In the genomic region with DNA sequence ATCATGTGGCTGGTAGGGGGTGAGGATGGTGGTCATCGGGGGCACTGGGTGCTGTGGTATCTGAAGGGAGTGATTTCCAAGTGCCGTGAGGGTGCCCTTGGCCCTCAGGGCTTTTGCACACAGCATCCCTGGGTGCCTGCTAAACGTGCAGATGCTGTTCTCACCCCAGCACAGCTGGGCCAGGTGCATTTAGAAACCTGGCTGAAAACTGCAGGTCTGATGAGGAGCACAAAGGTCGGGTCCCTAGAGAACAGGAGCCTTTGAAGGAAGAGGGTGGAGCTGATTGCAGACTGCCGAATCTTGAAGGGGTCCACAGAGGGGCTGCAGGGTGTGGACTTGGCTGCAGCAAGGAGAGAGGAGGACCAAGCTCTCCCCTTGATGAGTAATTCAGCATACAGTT, we compare ENCODE assay signal across 12 cellular contexts. TPM values are rescaled to one million over a fixed set of nuclear protein-coding genes. Genes with fewer than 3 reads are reported as not detected.
DNase-seq lines count a peak whose midpoint lies in the region; ATAC-seq and TF ChIP-seq lines count a peak whose summit lies in the region.
"Had no signal": no experiment of that assay in that cellular context is flagged by ENCODE, and none has a peak within 500 bp of the region (broad histone marks: within the 10 kb centered on the region; RNA-seq: fewer than 3 reads in every experiment).

No MANE protein-coding gene starts in this region.

- no peaks in the 10 kb centered on the region for H3K9me3 Mint-ChIP-seq in activated T-helper 17 cell treated with anti-CD3 and anti-CD28 coated beads, Interleukin-2, amount 50 U/mL, for 72 hours
- H3K9me3 Mint-ChIP-seq in naive thymus-derived CD4-positive, alpha-beta T cell, result peaks cover 0 to 1% (median 0%) of the 10 kb centered on the region in 11 donors
- H3K9me3 Mint-ChIP-seq: activated CD4-positive, alpha-beta memory T cell treated with anti-CD3 and anti-CD28 coated beads, Interleukin-2, amount 10 ng/mL, durations not matched to agents 7 days and 5 days had no signal

- peak overlapping the region; percentile 61 for H3K27ac Mint-ChIP-seq in activated T-helper 17 cell treated with anti-CD3 and anti-CD28 coated beads, Interleukin-2, amount 50 U/mL, for 72 hours
- H3K27ac Mint-ChIP-seq in naive thymus-derived CD4-positive, alpha-beta T cell, result peak overlapping the region in 7 of 9 donors; percentile 13 to 78 (median 59)
- H3K27ac Mint-ChIP-seq: activated CD4-positive, alpha-beta memory T cell treated with anti-CD3 and anti-CD28 coated beads, Interleukin-2, amount 10 ng/mL, durations not matched to agents 7 days and 5 days had no signal

- DNase-seq in heart right ventricle (no peak), Right ventricle myocardium superior (no peak), upper lobe of left lung (no peak), NCI-H2081 treated with DMSO at 0.1 percent for 48 hours (lab: John Stamatoyannopoulos, UW) (no peak)
- no peak for DNase-seq in naive thymus-derived CD4-positive, alpha-beta T cell
- no peak for DNase-seq in central memory CD4-positive, alpha-beta T cell
- no peak for DNase-seq in activated CD4-positive, alpha-beta T cell treated with anti-CD3 and anti-CD28 coated beads for 48 hours
- DNase-seq: activated CD4-positive, alpha-beta memory T cell treated with anti-CD3 and anti-CD28 coated beads, Interleukin-2, amount 10 ng/mL, durations not matched to agents 7 days and 5 days; activated gamma-delta T cell; DMS79; kidney glomerular epithelial cell had no signal

- no peak for ATAC-seq in heart right ventricle
- no peak for ATAC-seq in Right ventricle myocardium superior (ENCODE audit: poor library complexity)
- ATAC-seq in activated T-helper 17 cell treated with anti-CD3 and anti-CD28 coated beads, Interleukin-2, amount 50 U/mL, for 72 hours (replicated peaks), result no peak
- ATAC-seq in naive thymus-derived CD4-positive, alpha-beta T cell, result no peak
- no peak for ATAC-seq in upper lobe of left lung (ENCODE audit: low FRiP score in 2 of 2)

- TF ChIP-seq CTCF in heart right ventricle (IDR thresholded peaks at IDR 0.05), result no peak
- TF ChIP-seq CTCF in upper lobe of left lung (IDR thresholded peaks at IDR 0.05), result no peak

- no peaks in the 10 kb centered on the region for H3K36me3 ChIP-seq in heart right ventricle
- H3K36me3 ChIP-seq in naive thymus-derived CD4-positive, alpha-beta T cell (ENCODE audit: control insufficient read depth in 2 of 3, insufficient read depth in 3 of 3, low read length in 3 of 3), result no peaks in the 10 kb centered on the region
- H3K36me3 ChIP-seq in upper lobe of left lung, result no peaks in the 10 kb centered on the region

- H3K4me1 ChIP-seq in heart right ventricle (peaks cover 74 to 99% (median 96%) of the 10 kb centered on the region in 9 donors), upper lobe of left lung (peaks cover 74 to 99% (median 85%) of the 10 kb centered on the region in 4 donors)
- peaks cover 0 to 29% of the 10 kb centered on the region in 2 donors for H3K4me1 ChIP-seq in naive thymus-derived CD4-positive, alpha-beta T cell (ENCODE audit: control insufficient read depth in 2 of 2, insufficient read depth in 2 of 2, low read length in 2 of 2)

- H3K4me3 ChIP-seq in heart right ventricle (no peak overlapping the region), upper lobe of left lung (no peak overlapping the region)
- no peak overlapping the region for H3K4me3 ChIP-seq in naive thymus-derived CD4-positive, alpha-beta T cell (ENCODE audit: low read length)

- CTCF ChIA-PET in naive thymus-derived CD4-positive, alpha-beta T cell (lab: Charles Lee), result no interaction called here

- H3K27me3 Mint-ChIP-seq in activated T-helper 17 cell treated with anti-CD3 and anti-CD28 coated beads, Interleukin-2, amount 50 U/mL, for 72 hours, result no peaks in the 10 kb centered on the region
- H3K27me3 Mint-ChIP-seq in naive thymus-derived CD4-positive, alpha-beta T cell, result no peaks in the 10 kb centered on the region
- H3K27me3 Mint-ChIP-seq: activated CD4-positive, alpha-beta memory T cell treated with anti-CD3 and anti-CD28 coated beads, Interleukin-2, amount 10 ng/mL, durations not matched to agents 7 days and 5 days had no signal

- no peak overlapping the region for H3K4me3 Mint-ChIP-seq in activated T-helper 17 cell treated with anti-CD3 and anti-CD28 coated beads, Interleukin-2, amount 50 U/mL, for 72 hours
- peak overlapping the region in 4 of 10 donors; percentile 0 to 34 (median 28) for H3K4me3 Mint-ChIP-seq in naive thymus-derived CD4-positive, alpha-beta T cell
- H3K4me3 Mint-ChIP-seq: activated CD4-positive, alpha-beta memory T cell treated with anti-CD3 and anti-CD28 coated beads, Interleukin-2, amount 10 ng/mL, durations not matched to agents 7 days and 5 days had no signal

- H3K9me3 ChIP-seq in heart right ventricle (no peaks in the 10 kb centered on the region), upper lobe of left lung (no peaks in the 10 kb centered on the region)
- H3K9me3 ChIP-seq in naive thymus-derived CD4-positive, alpha-beta T cell (ENCODE audit: control insufficient read depth in 2 of 3, low read length in 3 of 3), result no peaks in the 10 kb centered on the region

- H3K27ac ChIP-seq in heart right ventricle (peak overlapping the region in 7 of 10 donors; percentile 12 to 87 (median 78)), upper lobe of left lung (peak overlapping the region in 3 of 4 donors; percentile 3 to 84 (median 72))
- H3K27ac ChIP-seq in naive thymus-derived CD4-positive, alpha-beta T cell (ENCODE audit: low read depth, low read length), result no peak overlapping the region

- 48 to 56% methylated on average over 5 of the region's 5 CpGs for WGBS in heart right ventricle, 2 donors
- 71 to 84% methylated on average over 4 to 5 of the region's 5 CpGs for WGBS in upper lobe of left lung, 2 donors

- TF ChIP-seq EP300 in upper lobe of left lung (IDR thresholded peaks at IDR 0.05), result no peak

- POLR2A ChIA-PET in naive thymus-derived CD4-positive, alpha-beta T cell (lab: Charles Lee), result interaction anchor here (0.6 kb wide), 1 partner anchor 120 kb away, joined by 3 read pairs; no protein-coding TSS in a partner anchor

- no peaks in the 10 kb centered on the region for H3K36me3 Mint-ChIP-seq in activated T-helper 17 cell treated with anti-CD3 and anti-CD28 coated beads, Interleukin-2, amount 50 U/mL, for 72 hours (ENCODE audit: low read depth)
- no peaks in the 10 kb centered on the region for H3K36me3 Mint-ChIP-seq in naive thymus-derived CD4-positive, alpha-beta T cell

- no peaks in the 10 kb centered on the region for H3K27me3 ChIP-seq in heart right ventricle
- H3K27me3 ChIP-seq in naive thymus-derived CD4-positive, alpha-beta T cell (ENCODE audit: control insufficient read depth in 2 of 2, insufficient read depth in 2 of 2, low read length in 2 of 2), result no peaks in the 10 kb centered on the region
- no peaks in the 10 kb centered on the region for H3K27me3 ChIP-seq in upper lobe of left lung

- H3K4me1 Mint-ChIP-seq in activated T-helper 17 cell treated with anti-CD3 and anti-CD28 coated beads, Interleukin-2, amount 50 U/mL, for 72 hours, result peaks cover 36% of the 10 kb centered on the region
- peaks cover 33 to 73% (median 60%) of the 10 kb centered on the region in 7 donors for H3K4me1 Mint-ChIP-seq in naive thymus-derived CD4-positive, alpha-beta T cell

- no peak for TF ChIP-seq POLR2A in upper lobe of left lung (IDR thresholded peaks at IDR 0.05)

- intact Hi-C loops in heart right ventricle (cut with DNase I), result no loop called here
- intact Hi-C loops in Right ventricle myocardium superior (cut with DNase I), result no loop called here
- intact Hi-C loops in naive thymus-derived CD4-positive, alpha-beta T cell (cut with micrococcal nuclease), result no loop called here

RNA-seq across cellular contexts. Expression of gene ZMIZ1, which starts 32.0 kb away (rescaled TPM):
- total RNA-seq in heart right ventricle (10 to 100 TPM; 40.4 to 61.5 (median 50.8) TPM), Right ventricle myocardium superior (44.8 TPM), upper lobe of left lung (10 to 100 TPM; 51.0 to 99.2 (median 91.8) TPM)
- polyA plus RNA-seq in heart right ventricle, result 10 to 100 TPM; 24.2 to 26.8 TPM
- total RNA-seq in activated T-helper 17 cell treated with anti-CD3 and anti-CD28 coated beads, Interleukin-2, amount 50 U/mL, for 72 hours, result 10 to 100 TPM; 32.9 to 82.6 TPM
- total RNA-seq in naive thymus-derived CD4-positive, alpha-beta T cell, result 10 to 100 TPM; 13.5 to 57.2 (median 24.5) TPM
- polyA plus RNA-seq in naive thymus-derived CD4-positive, alpha-beta T cell, result 1 to 10 TPM; 1.8 to 4.2 TPM
